In the genomic region with DNA sequence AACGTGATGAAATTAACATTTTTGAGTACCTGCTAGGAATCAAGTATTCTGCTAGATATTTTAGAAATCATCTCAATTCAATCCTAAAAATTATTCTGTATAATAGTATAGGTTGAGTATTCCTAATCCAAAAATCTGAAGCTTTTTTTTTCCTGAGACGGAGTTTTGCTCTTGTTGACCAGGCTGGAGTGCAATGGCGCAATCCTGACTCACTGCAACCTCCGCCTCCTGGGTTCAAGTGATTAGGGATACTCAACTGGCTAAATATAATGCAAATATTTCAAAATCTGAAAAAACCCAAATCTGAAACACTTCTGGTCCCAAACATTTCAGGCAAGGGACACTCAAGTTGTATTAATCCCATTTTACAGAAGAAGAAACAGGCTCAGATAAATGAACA, we compare ENCODE assay signal across 26 cellular contexts.
"Had no signal": no experiment of that assay in that cellular context is flagged by ENCODE, and none has a peak within 500 bp of the region (broad histone marks: within the 10 kb centered on the region; RNA-seq: fewer than 3 reads in every experiment).

No MANE protein-coding gene starts in this region.

- H3K9me3 ChIP-seq: adrenal gland, ascending aorta, mucosa of descending colon, neutrophil, ovary, psoas muscle, sigmoid colon, suprapubic skin, tibial artery had no signal

- DNase-seq: activated CD4-positive, alpha-beta T cell treated with anti-CD3 and anti-CD28 coated beads for 48 hours; activated CD4-positive, alpha-beta T cell treated with anti-CD3 and anti-CD28 coated beads, Interleukin-2, amount 50 U/mL, for 48 hours; activated CD8-positive, alpha-beta memory T cell treated with anti-CD3 and anti-CD28 coated beads for 24 hours; activated effector memory CD4-positive, alpha-beta T cell treated with Interleukin-2 at 50 U/mL for 16 hours; activated naive CD4-positive, alpha-beta T cell treated with Interleukin-2 at 50 U/mL for 16 hours; activated naive CD8-positive, alpha-beta T cell treated with anti-CD3 and anti-CD28 coated beads for 36 hours; adrenal gland; caudate nucleus; foreskin keratinocyte; kidney glomerular epithelial cell; mesendoderm; mucosa of descending colon; ovary; psoas muscle; sigmoid colon; stimulated activated CD4-positive, alpha-beta T cell treated with anti-CD3 and anti-CD28 coated beads, Interleukin-2, amount 100 ng/mL, for 24 hours; stimulated activated naive CD4-positive, alpha-beta T cell; tibial artery; WERI-Rb-1 had no signal

- H3K36me3 ChIP-seq: adrenal gland, ascending aorta, neutrophil, ovary, sigmoid colon, suprapubic skin, tibial artery, WERI-Rb-1 had no signal

- H3K4me1 ChIP-seq: adrenal gland, ascending aorta, foreskin keratinocyte, psoas muscle, sigmoid colon, suprapubic skin, tibial artery had no signal

- ATAC-seq: activated CD4-positive, CD25-positive, alpha-beta regulatory T cell treated with anti-CD3 and anti-CD28 coated beads, Interleukin-2, amount 50 U/mL, for 24 hours; foreskin keratinocyte; left lobe of liver; mucosa of descending colon; psoas muscle had no signal

- H3K27me3 ChIP-seq: adrenal gland, ascending aorta, foreskin keratinocyte, neutrophil, ovary, sigmoid colon, suprapubic skin, tibial artery had no signal

- H3K27ac ChIP-seq: adrenal gland, ascending aorta, foreskin keratinocyte, neutrophil, ovary, psoas muscle, sigmoid colon, suprapubic skin, tibial artery, WERI-Rb-1 had no signal

- H3K4me3 ChIP-seq: adrenal gland, ascending aorta, lung, mucosa of descending colon, ovary, psoas muscle, sigmoid colon, smooth muscle cell, suprapubic skin, tibial artery had no signal

- H3K4me2 ChIP-seq: smooth muscle cell had no signal
